8 cellular contexts compared by ENCODE assay signal in the genomic region with DNA sequence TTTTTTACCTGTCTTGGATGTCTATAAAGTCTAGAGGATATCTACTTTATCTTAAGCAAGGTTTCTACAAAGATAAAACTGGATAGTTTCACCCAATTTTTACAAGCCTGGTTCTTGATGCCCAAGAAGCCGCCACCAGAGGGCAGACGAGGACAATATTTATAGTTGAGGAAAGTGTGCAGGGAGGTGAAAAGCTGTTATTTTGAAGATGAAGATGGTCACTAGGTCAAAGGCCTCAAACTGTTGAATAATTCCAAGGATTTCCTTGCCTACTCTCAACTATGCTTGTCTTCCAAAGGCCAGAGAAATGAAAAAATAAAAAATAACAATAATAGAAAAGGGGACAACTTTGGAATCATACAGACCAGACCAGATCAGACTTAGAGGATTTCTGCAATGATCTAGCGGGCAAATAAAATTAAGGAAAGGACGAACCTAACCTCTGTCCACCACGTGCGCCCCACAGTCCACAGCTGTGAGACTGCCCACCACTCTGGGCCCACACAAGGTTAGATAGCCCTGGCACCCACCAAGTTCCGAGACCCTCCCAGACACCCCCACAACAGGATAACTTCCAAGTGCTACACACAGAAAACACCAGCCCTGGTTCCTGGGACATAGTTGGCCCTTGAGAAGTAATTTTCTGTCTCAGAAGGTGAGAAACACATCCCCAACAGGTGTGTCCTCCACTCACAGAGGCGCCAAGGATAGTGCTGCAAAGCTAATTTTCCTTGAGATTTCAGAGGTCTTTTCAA. TPM values are rescaled to one million over a fixed set of nuclear protein-coding genes. Genes with fewer than 3 reads are reported as not detected.
A peak's percentile ranks its signal among the peaks of the same experiment; 100 is the strongest.
DNase-seq lines count a peak whose midpoint lies in the region; ATAC-seq, FAIRE-seq and TF ChIP-seq lines count a peak whose summit lies in the region.

No MANE protein-coding gene starts in this region.

- H3K27ac ChIP-seq in body of pancreas, result no peak overlapping the region
- no peak overlapping the region for H3K27ac ChIP-seq in keratinocyte (ENCODE audit: control insufficient read depth, insufficient read depth, low read length)

- peak; percentile 80 for FAIRE-seq in TTC549 (lab: Jason Lieb, UNC)
- no peak for FAIRE-seq in keratinocyte (lab: Jason Lieb, UNC)

- no peaks in the 10 kb centered on the region for H3K27me3 ChIP-seq in body of pancreas
- no peaks in the 10 kb centered on the region for H3K27me3 ChIP-seq in keratinocyte (ENCODE audit: control insufficient read depth, extremely low read depth, insufficient read depth, low read length)

- H3K4me1 ChIP-seq in body of pancreas, result no peaks in the 10 kb centered on the region
- H3K4me1 ChIP-seq in keratinocyte (ENCODE audit: control insufficient read depth, extremely low read depth, insufficient read depth, low read length), result peaks cover 6% of the 10 kb centered on the region

- no peaks in the 10 kb centered on the region for H3K9me1 ChIP-seq in keratinocyte (ENCODE audit: control insufficient read depth, extremely low read depth, insufficient read depth, low read length)

- WGBS in body of pancreas, 2 donors, result 35 to 40% methylated on average over 8 of the region's 8 CpGs

- no peak overlapping the region for H3K9ac ChIP-seq in keratinocyte (ENCODE audit: control insufficient read depth, extremely low read depth, insufficient read depth, low read length)

- no peaks in the 10 kb centered on the region for H3K9me3 ChIP-seq in body of pancreas
- no peaks in the 10 kb centered on the region for H3K9me3 ChIP-seq in keratinocyte (ENCODE audit: control insufficient read depth, low read depth, low read length)

- intact Hi-C loops in body of pancreas (cut with DNase I), result no loop called here

- TF ChIP-seq POLR2A in NB4 (IDR thresholded peaks at IDR 0.05; ENCODE audit: extremely low read depth, insufficient read length) (no peak), body of pancreas (IDR thresholded peaks at IDR 0.05) (no peak)

- ATAC-seq in GM19467 (IDR thresholded peaks at IDR 0.05; ENCODE audit: unreplicated experiment), result peak; percentile 64
- ATAC-seq in body of pancreas, result peak; percentile 59

- no peaks in the 10 kb centered on the region for H3K36me3 ChIP-seq in body of pancreas (replicated peaks in 1 of 2; ENCODE audit: insufficient read depth in 1 of 2, low read depth in 2 of 2)
- no peaks in the 10 kb centered on the region for H3K36me3 ChIP-seq in keratinocyte (ENCODE audit: control insufficient read depth in 2 of 2, extremely low read depth in 1 of 2, insufficient read depth in 2 of 2, low read length in 2 of 2)

- DNase-seq in CMK (ENCODE audit: low read depth) (peak; percentile 11), NB4 (ENCODE audit: low read depth) (peak; percentile 75), body of pancreas (peak; percentile 79 to 90 (median 82)), keratinocyte (ENCODE audit: low read depth, low spot score) (no peak), mesenteric fat pad (ENCODE audit: low spot score) (no peak)
- DNase-seq in stimulated activated CD4-positive, alpha-beta T cell treated with anti-CD3 and anti-CD28 coated beads, Interleukin-2, amount 100 ng/mL, for 24 hours, result peak; percentile 85

- H3K4me3 ChIP-seq in NB4 (ENCODE audit: low read depth, low read length) (no peak overlapping the region), body of pancreas (no peak overlapping the region), keratinocyte (ENCODE audit: control insufficient read depth in 2 of 3, extremely low read depth in 1 of 3, insufficient read depth in 2 of 3, low read depth in 1 of 3, low read length in 3 of 3) (no peak overlapping the region)

- dilution Hi-C loops in keratinocyte (cut with MboI; ENCODE audit: extremely low pct_ligation_motif_present, low sequenced_read_pairs), result no loop called here

- H4K20me1 ChIP-seq in keratinocyte (ENCODE audit: control insufficient read depth, extremely low read depth, insufficient read depth, low read length), result no peaks in the 10 kb centered on the region

- H3K79me2 ChIP-seq in keratinocyte (ENCODE audit: control insufficient read depth, insufficient read depth, low read length), result no peaks in the 10 kb centered on the region

- TF ChIP-seq CTCF in NB4 (IDR thresholded peaks at IDR 0.05; ENCODE audit: low read depth, low read length) (peak; percentile 61), body of pancreas (IDR thresholded peaks at IDR 0.05) (peak; percentile 48 to 78 (median 74)), keratinocyte (optimal IDR thresholded peaks at IDR 0.05 in 1 of 3, IDR thresholded peaks at IDR 0.05 in 1 of 3, conservative IDR thresholded peaks at IDR 0.05 in 1 of 3; ENCODE audit: extremely low read depth in 1 of 3, insufficient read depth in 2 of 3, low read length in 3 of 3) (peak; percentile 56 to 64 (median 60))

- H3K4me2 ChIP-seq in keratinocyte (ENCODE audit: control insufficient read depth, extremely low read depth, insufficient read depth, low read depth, low read length), result no peak overlapping the region

- H2AFZ ChIP-seq in keratinocyte (ENCODE audit: control insufficient read depth, low read length), result no peak overlapping the region

RNA-seq across cellular contexts. Expression of a gene that starts 2.8 kb away (rescaled TPM):
- total RNA-seq in body of pancreas (1 to 10 TPM in 1 of 2 donors, under 1 TPM in 1; 0.26 to 4.0 TPM), mesenteric fat pad (0.58 TPM)
- 0.01 to 0.31 TPM (median 0.04 TPM) in 3 replicates for polyA plus RNA-seq in keratinocyte
- polyA plus RNA-seq in keratinocyte (2011; ENCODE audit: low read depth), result 0.15 TPM
- polyA plus RNA-seq in keratinocyte (2011; cell fraction: cytosol; rRNA removed), result 0.01 and 0.03 TPM in 2 replicates
- polyA plus RNA-seq in keratinocyte (2011; cell fraction: nucleus; rRNA removed), result 0.17 and 0.18 TPM in 2 replicates
- 0.20 TPM in 1 of 2 replicates, not detected in the other for polyA plus RNA-seq in keratinocyte (2012; ENCODE audit: low replicate concordance)
- 0.10 to 0.13 TPM in 2 of 3 replicates, not detected in the other for polyA minus RNA-seq in keratinocyte
- polyA minus RNA-seq in keratinocyte (2011; cell fraction: cytosol; rRNA and poly(A)+ RNA removed), result not detected
- polyA minus RNA-seq in keratinocyte (2011; cell fraction: nucleus; rRNA and poly(A)+ RNA removed), result 0.21 and 0.23 TPM in 2 replicates

RNA-seq across cellular contexts. Expression of a gene that starts 34.0 kb away (rescaled TPM):
- 10 to 100 TPM; 15.2 to 16.9 TPM for total RNA-seq in body of pancreas
- 24.7 to 36.3 TPM (median 29.8 TPM) in 3 replicates for polyA plus RNA-seq in keratinocyte
- 12.5 TPM for polyA plus RNA-seq in keratinocyte (2011; ENCODE audit: low read depth)
- polyA plus RNA-seq in keratinocyte (2011; cell fraction: cytosol; rRNA removed), result 22.8 and 39.5 TPM in 2 replicates
- polyA plus RNA-seq in keratinocyte (2011; cell fraction: nucleus; rRNA removed), result 30.5 and 38.1 TPM in 2 replicates
- polyA plus RNA-seq in keratinocyte (2012; ENCODE audit: low replicate concordance), result 18.5 TPM in 2 replicates
- polyA minus RNA-seq in keratinocyte, result 11.2 to 43.8 TPM (median 27.8 TPM) in 3 replicates
- polyA minus RNA-seq in keratinocyte (2011; cell fraction: cytosol; rRNA and poly(A)+ RNA removed), result 17.5 TPM
- 12.8 and 27.0 TPM in 2 replicates for polyA minus RNA-seq in keratinocyte (2011; cell fraction: nucleus; rRNA and poly(A)+ RNA removed)
- 35.8 TPM for total RNA-seq in mesenteric fat pad

Comparison
In these comparisons a context has a peak if more than half of its experiments do, and no peak if none do; other contexts are left out.
1. DNase-seq: peak in CMK (single experiment), NB4 (single experiment), body of pancreas (4 of 4) and stimulated activated CD4-positive, alpha-beta T cell treated with anti-CD3 and anti-CD28 coated beads, Interleukin-2, amount 100 ng/mL, for 24 hours (2 of 2); none in keratinocyte (single experiment) and mesenteric fat pad (single experiment).
2. Peak in every context shown above with its lines, with median percentiles within 50 percentile points of each other: CTCF ChIP-seq.